In the genomic region with DNA sequence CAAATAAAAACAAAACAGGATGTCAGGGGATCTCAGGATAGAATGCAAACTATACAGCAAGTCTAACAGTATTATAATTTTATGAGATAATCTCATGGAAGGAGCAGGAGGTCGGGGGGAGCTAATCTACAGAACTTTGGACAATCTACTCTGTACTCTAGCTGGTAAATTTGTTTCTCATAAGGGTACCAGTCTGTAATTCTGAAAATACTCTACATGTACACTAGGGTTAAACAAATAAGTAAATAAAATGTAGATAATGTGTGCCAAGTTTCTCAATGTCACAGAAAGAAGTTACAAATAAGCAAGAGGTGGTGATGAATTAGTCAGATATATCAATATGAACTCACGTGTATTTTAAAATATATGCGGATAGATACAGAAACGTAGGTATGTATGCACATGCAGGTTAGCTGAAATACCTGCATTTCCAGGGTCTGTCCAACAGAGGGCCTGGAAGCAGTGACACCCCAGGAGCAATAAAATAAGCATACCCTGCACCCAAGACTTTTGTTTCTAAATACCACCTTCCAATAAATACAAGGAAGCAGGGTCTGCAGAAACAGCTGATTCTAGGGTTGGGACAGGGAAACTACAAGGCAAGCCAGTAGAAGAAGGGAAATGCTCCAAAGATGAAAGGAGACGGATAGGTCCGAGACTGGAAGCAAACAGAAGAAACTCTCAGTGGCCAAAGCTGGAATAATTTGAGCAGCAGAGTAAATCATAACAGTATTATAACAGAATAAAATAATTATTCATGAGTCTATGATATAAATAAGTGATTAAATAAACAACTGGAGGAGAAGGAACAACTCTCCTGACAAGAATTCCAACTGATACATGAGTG, we compare ENCODE assay signal across 8 cellular contexts. TPM values are rescaled to one million over a fixed set of nuclear protein-coding genes. Genes with fewer than 3 reads are reported as not detected.
DNase-seq lines count a peak whose midpoint lies in the region; ATAC-seq, FAIRE-seq and TF ChIP-seq lines count a peak whose summit lies in the region.

No MANE protein-coding gene starts in this region.

- CTCF ChIA-PET in A673 (lab: Charles Lee) = interaction anchor here (0.6 kb wide), 1 partner anchor 32 kb away, joined by 6 read pairs; no protein-coding TSS in a partner anchor
- CTCF ChIA-PET in T-cell (lab: Charles Lee) = interaction anchor here (0.6 to 2.2 kb wide), 14 partner anchors 10 to 279 kb away, joined by 3 to 18 read pairs (median 4); a partner anchor contains a TSS
- CTCF ChIA-PET in MCF 10A (lab: Yijun Ruan, JAX) = interaction anchor here (0.6 to 1.8 kb wide), 20 partner anchors 9 to 477 kb away, joined by 3 to 13 read pairs (median 4); no protein-coding TSS in a partner anchor

- H3K9me3 ChIP-seq in A673 (ENCODE audit: low read depth, low read length, poor library complexity, severe bottlenecking) = no peaks in the 10 kb centered on the region
- H3K9me3 ChIP-seq in lower lobe of right lung = no peaks in the 10 kb centered on the region

- H3K27ac Mint-ChIP-seq in T-cell = peak overlapping the region in 1 of 2 donors; percentile 53
- H3K27ac Mint-ChIP-seq in MCF 10A (ENCODE audit: low read depth, unreplicated experiment) = no peak overlapping the region
- peak overlapping the region; percentile 72 for H3K27ac Mint-ChIP-seq in stimulated activated naive CD8-positive, alpha-beta T cell treated with anti-CD3 and anti-CD28 coated beads, Interleukin-15, Interleukin-2, amounts not matched to agents 100 ng/mL and 50 ng/mL, for 24 hours

- H3K27me3 Mint-ChIP-seq in T-cell = no peaks in the 10 kb centered on the region
- H3K27me3 Mint-ChIP-seq in MCF 10A (ENCODE audit: insufficient read depth, unreplicated experiment) = no peaks in the 10 kb centered on the region
- H3K27me3 Mint-ChIP-seq in stimulated activated naive CD8-positive, alpha-beta T cell treated with anti-CD3 and anti-CD28 coated beads, Interleukin-15, Interleukin-2, amounts not matched to agents 100 ng/mL and 50 ng/mL, for 24 hours = no peaks in the 10 kb centered on the region

- H3K4me1 Mint-ChIP-seq in T-cell (peaks cover 10 to 24% (median 14%) of the 10 kb centered on the region in 3 donors), MCF 10A (ENCODE audit: insufficient read depth, unreplicated experiment) (peaks cover 13% of the 10 kb centered on the region)
- H3K4me1 Mint-ChIP-seq in stimulated activated naive CD8-positive, alpha-beta T cell treated with anti-CD3 and anti-CD28 coated beads, Interleukin-15, Interleukin-2, amounts not matched to agents 100 ng/mL and 50 ng/mL, for 24 hours (ENCODE audit: low read depth) = peaks cover 46% of the 10 kb centered on the region

- POLR2A ChIA-PET in A673 (lab: Charles Lee; ENCODE audit: low non-redundant PET) = no interaction called here
- POLR2A ChIA-PET in T-cell (lab: Charles Lee) = interaction anchor here (0.6 to 1.2 kb wide), 4 partner anchors 20 to 54 kb away, joined by 4 to 10 read pairs (median 5); no protein-coding TSS in a partner anchor
- POLR2A ChIA-PET in MCF 10A (lab: Yijun Ruan, JAX) = interaction anchor here (0.6 to 2.2 kb wide), 6 partner anchors 18 to 158 kb away, joined by 3 to 9 read pairs (median 3); no protein-coding TSS in a partner anchor

- intact Hi-C loops in A673 (cut with micrococcal nuclease; ENCODE audit: unreplicated experiment) (no loop called here), MCF 10A (cut with micrococcal nuclease) (loop anchor here (2.0 kb wide), 1 partner anchor 21 kb away; no protein-coding TSS in a partner anchor), lower lobe of right lung (cut with DNase I) (no loop called here)

- ATAC-seq in HG03064 (IDR thresholded peaks at IDR 0.05; ENCODE audit: low read depth, unreplicated experiment) (peak; percentile 56), T-cell (replicated peaks in 1 of 4) (peak; percentile 85 to 94 (median 90)), lower lobe of right lung (peak; percentile 71 to 83)

- H3K4me3 Mint-ChIP-seq in T-cell (peak overlapping the region in 1 of 3 donors; percentile 34), MCF 10A (ENCODE audit: unreplicated experiment) (no peak overlapping the region)
- H3K4me3 Mint-ChIP-seq in stimulated activated naive CD8-positive, alpha-beta T cell treated with anti-CD3 and anti-CD28 coated beads, Interleukin-15, Interleukin-2, amounts not matched to agents 100 ng/mL and 50 ng/mL, for 24 hours = peak overlapping the region; percentile 55

- H3K27me3 ChIP-seq in A673 (replicated peaks; ENCODE audit: insufficient read depth, low read depth, low read length, poor library complexity) (no peaks in the 10 kb centered on the region), lower lobe of right lung (ENCODE audit: low read depth) (no peaks in the 10 kb centered on the region)

- H3K4me1 ChIP-seq in A673 (ENCODE audit: insufficient read depth, low read length, poor library complexity, severe bottlenecking) = peaks cover 50% of the 10 kb centered on the region
- H3K4me1 ChIP-seq in lower lobe of right lung = no peaks in the 10 kb centered on the region

- TF ChIP-seq POLR2A in GM12892 (IDR thresholded peaks at IDR 0.05; ENCODE audit: low read depth, low read length) = no peak

- H3K36me3 Mint-ChIP-seq in T-cell (no peaks in the 10 kb centered on the region), MCF 10A (ENCODE audit: insufficient read depth, unreplicated experiment) (no peaks in the 10 kb centered on the region)
- H3K36me3 Mint-ChIP-seq in stimulated activated naive CD8-positive, alpha-beta T cell treated with anti-CD3 and anti-CD28 coated beads, Interleukin-15, Interleukin-2, amounts not matched to agents 100 ng/mL and 50 ng/mL, for 24 hours (ENCODE audit: low read depth) = peaks cover 22% of the 10 kb centered on the region

- H3K4me3 ChIP-seq in A673 (ENCODE audit: low read depth, low read length, poor library complexity, severe bottlenecking) = no peak overlapping the region
- H3K4me3 ChIP-seq in lower lobe of right lung = no peak overlapping the region

- BruUV-seq in A673 (replicated peaks; lab: Mats Ljungman, UMichigan) (no TSS peak), MCF 10A (replicated peaks; lab: Mats Ljungman, UMichigan) (no TSS peak)

- TF ChIP-seq CTCF in A673 (conservative IDR thresholded peaks at IDR 0.05; ENCODE audit: low read depth, low read length) = peak; percentile 64
- peak; percentile 69 for TF ChIP-seq CTCF in MCF 10A (IDR thresholded peaks at IDR 0.05; ENCODE audit: unreplicated experiment)
- peak; percentile 69 for TF ChIP-seq CTCF in lower lobe of right lung (IDR thresholded peaks at IDR 0.05)

- H3K27ac ChIP-seq in A673 (ENCODE audit: low read depth, low read length, poor library complexity, severe bottlenecking) = no peak overlapping the region
- H3K27ac ChIP-seq in lower lobe of right lung = no peak overlapping the region

- DNase-seq in A673 (ENCODE audit: low spot score) (peak; percentile 34), GM12892 (ENCODE audit: insufficient read length) (peak; percentile 17), T-cell (peak; percentile 9 to 60 (median 49)), MCF 10A (ENCODE audit: unreplicated experiment) (peak; percentile 63), lower lobe of right lung (no peak), NCI-H1930 (lab: John Stamatoyannopoulos, UW) (no peak)

- FAIRE-seq in GM12892 (lab: Jason Lieb, UNC) = no peak

- H3K36me3 ChIP-seq in A673 (ENCODE audit: insufficient read depth, low read length, poor library complexity, severe bottlenecking) (no peaks in the 10 kb centered on the region), lower lobe of right lung (no peaks in the 10 kb centered on the region)

- H3K9me3 Mint-ChIP-seq in T-cell = no peaks in the 10 kb centered on the region
- no peaks in the 10 kb centered on the region for H3K9me3 Mint-ChIP-seq in MCF 10A (ENCODE audit: unreplicated experiment)
- no peaks in the 10 kb centered on the region for H3K9me3 Mint-ChIP-seq in stimulated activated naive CD8-positive, alpha-beta T cell treated with anti-CD3 and anti-CD28 coated beads, Interleukin-15, Interleukin-2, amounts not matched to agents 100 ng/mL and 50 ng/mL, for 24 hours

RNA-seq across cellular contexts. Expression of a gene that starts 27.8 kb away (rescaled TPM):
- total RNA-seq in A673 (2021) = 123 and 140 TPM in 2 replicates
- polyA plus RNA-seq in GM12892 (2012; ENCODE audit: missing spikeins) = 49.0 TPM
- 10 to 100 TPM in 3 of 5 donors, 1 to 10 TPM in 2; 8.1 to 24.0 (median 11.2) TPM for total RNA-seq in T-cell
- total RNA-seq in MCF 10A (2022) = 30.6 and 48.1 TPM in 2 replicates
- total RNA-seq in lower lobe of right lung = 3.5 TPM

Comparison
In these comparisons a context has a peak if more than half of its experiments do, and no peak if none do; other contexts are left out.
1. DNase-seq: peak in A673 (single experiment), GM12892 (single experiment), T-cell (34 of 34) and MCF 10A (single experiment); none in lower lobe of right lung (single experiment) and NCI-H1930 (0 of 2).
2. Peak in every context shown above with its lines, with median percentiles within 50 percentile points of each other: CTCF ChIP-seq and ATAC-seq.